In genomic region chr10:19848226-19848950, GRCh38 we compare ENCODE assay signal across 28 cellular contexts. TPM values are rescaled to one million over a fixed set of nuclear protein-coding genes. Genes with fewer than 3 reads are reported as not detected.
DNase-seq lines count a peak whose midpoint lies in the region; ATAC-seq and TF ChIP-seq lines count a peak whose summit lies in the region.
"Had no signal": no experiment of that assay in that cellular context is flagged by ENCODE, and none has a peak within 500 bp of the region (broad histone marks: within the 10 kb centered on the region; RNA-seq: fewer than 3 reads in every experiment).

No MANE protein-coding gene starts in this region.

- no peak overlapping the region for H3K4ac ChIP-seq in mesendoderm (ENCODE audit: low read depth, low read length)

- no peaks in the 10 kb centered on the region for H3K9me2 ChIP-seq in GM23338 (ENCODE audit: insufficient read depth)

- H4K8ac ChIP-seq in mesendoderm (ENCODE audit: low read depth, low read length) = no peak overlapping the region

- H3K4me1 ChIP-seq in GM23338 (ENCODE audit: insufficient read depth) (peaks cover 28% of the 10 kb centered on the region), Caco-2 (no peaks in the 10 kb centered on the region), mesendoderm (ENCODE audit: control insufficient read depth, low read depth, low read length) (peaks cover 4% of the 10 kb centered on the region)
- H3K4me1 ChIP-seq: SJCRH30 had no signal

- no peak overlapping the region for H4K5ac ChIP-seq in mesendoderm (ENCODE audit: low read length)

- H3K18ac ChIP-seq in mesendoderm (ENCODE audit: low read length) = no peak overlapping the region

- H3K36me3 Mint-ChIP-seq in GM23338 (ENCODE audit: low read depth) (peaks cover 5% of the 10 kb centered on the region; the same call in 2 of the 3 replicates), osteocyte (ENCODE audit: unreplicated experiment) (no peaks in the 10 kb centered on the region), Caco-2 (ENCODE audit: insufficient read depth, unreplicated experiment) (no peaks in the 10 kb centered on the region)

- no peak overlapping the region for H2BK5ac ChIP-seq in mesendoderm (ENCODE audit: low read length)

- no peak overlapping the region for H2BK15ac ChIP-seq in mesendoderm (replicated peaks; ENCODE audit: low read depth)

- H3K9me3 ChIP-seq in Caco-2 = no peaks in the 10 kb centered on the region
- H3K9me3 ChIP-seq: SJCRH30 had no signal

- H3K4me1 Mint-ChIP-seq in GM23338 (peaks cover 51% of the 10 kb centered on the region), osteocyte (ENCODE audit: unreplicated experiment) (peaks cover 24% of the 10 kb centered on the region), Caco-2 (ENCODE audit: low read depth, unreplicated experiment) (no peaks in the 10 kb centered on the region)

- H3K27ac Mint-ChIP-seq in GM23338 = no peak overlapping the region
- H3K27ac Mint-ChIP-seq in osteocyte (ENCODE audit: unreplicated experiment) = peak overlapping the region; percentile 41
- no peak overlapping the region for H3K27ac Mint-ChIP-seq in Caco-2 (ENCODE audit: unreplicated experiment)
- H3K27ac Mint-ChIP-seq: CD4-positive, alpha-beta T cell had no signal

- H3K4me3 ChIP-seq in GM23338 = no peak overlapping the region
- no peak overlapping the region for H3K4me3 ChIP-seq in Caco-2 (ENCODE audit: low read depth, low read length)
- H3K4me3 ChIP-seq in mesendoderm (ENCODE audit: low read length) = no peak overlapping the region
- H3K4me3 ChIP-seq: BLaER1 treated with 17β-estradiol and CSF1 and Interleukin-3, amounts not matched to agents 10 nM and 100 nM; SJCRH30 had no signal

- no peak for TF ChIP-seq CTCF in GM23338 (conservative IDR thresholded peaks at IDR 0.05; ENCODE audit: low read depth in 2 of 2)
- TF ChIP-seq CTCF in osteocyte (IDR thresholded peaks at IDR 0.05) = no peak
- no peak for TF ChIP-seq CTCF in Caco-2 (IDR thresholded peaks at IDR 0.05; ENCODE audit: insufficient read depth in 1 of 2, low read depth in 1 of 2, low read length in 1 of 2, severe bottlenecking in 1 of 2, unreplicated experiment in 1 of 2)

- no peaks in the 10 kb centered on the region for H3F3A ChIP-seq in GM23338 (replicated peaks; ENCODE audit: low read depth)

- CTCF ChIA-PET in Caco-2 (lab: Charles Lee) = no interaction called here

- H3K4me2 ChIP-seq in GM23338 (no peak overlapping the region), mesendoderm (ENCODE audit: low read length) (no peak overlapping the region)
- H3K4me2 ChIP-seq: BLaER1 treated with 17β-estradiol and CSF1 and Interleukin-3, amounts not matched to agents 10 nM and 100 nM had no signal

- H3K4me3 Mint-ChIP-seq in GM23338 (no peak overlapping the region), osteocyte (ENCODE audit: unreplicated experiment) (no peak overlapping the region), Caco-2 (ENCODE audit: unreplicated experiment) (no peak overlapping the region)
- H3K4me3 Mint-ChIP-seq: CD4-positive, alpha-beta T cell had no signal

- H3K9ac ChIP-seq in mesendoderm (ENCODE audit: low read length) = no peak overlapping the region
- H3K9ac ChIP-seq: BLaER1 treated with 17β-estradiol and CSF1 and Interleukin-3, amounts not matched to agents 10 nM and 100 nM had no signal

- no peak overlapping the region for H2AFZ ChIP-seq in GM23338

- H3K27me3 Mint-ChIP-seq in GM23338 (ENCODE audit: insufficient read depth, low read depth, poor library complexity) (no peaks in the 10 kb centered on the region), osteocyte (ENCODE audit: unreplicated experiment) (no peaks in the 10 kb centered on the region), Caco-2 (ENCODE audit: insufficient read depth, unreplicated experiment) (peaks cover 3% of the 10 kb centered on the region)
- H3K27me3 Mint-ChIP-seq: CD4-positive, alpha-beta T cell had no signal

- ATAC-seq in GM23338 = peak; percentile 61
- ATAC-seq: HCT116, HepG2, PC-3, Right ventricle myocardium inferior had no signal

- intact Hi-C loops in Caco-2 (cut with micrococcal nuclease; ENCODE audit: unreplicated experiment) = no loop called here

- no peak overlapping the region for H3K56ac ChIP-seq in mesendoderm (ENCODE audit: low read length)

- no peaks in the 10 kb centered on the region; the same call in 2 of the 3 replicates for H3K9me3 Mint-ChIP-seq in GM23338
- H3K9me3 Mint-ChIP-seq in osteocyte (ENCODE audit: unreplicated experiment) = no peaks in the 10 kb centered on the region
- no peaks in the 10 kb centered on the region for H3K9me3 Mint-ChIP-seq in Caco-2 (ENCODE audit: unreplicated experiment)

- no peak overlapping the region for H2BK120ac ChIP-seq in mesendoderm (ENCODE audit: low read depth, low read length)

- no peak overlapping the region for H2AK5ac ChIP-seq in mesendoderm (ENCODE audit: low read length)

- H3K36me3 ChIP-seq in GM23338 (ENCODE audit: insufficient read depth) = no peaks in the 10 kb centered on the region
- no peaks in the 10 kb centered on the region for H3K36me3 ChIP-seq in Caco-2 (ENCODE audit: control insufficient read depth, insufficient read depth, low read length)
- H3K36me3 ChIP-seq in mesendoderm (ENCODE audit: control insufficient read depth, insufficient read depth, low read length) = no peaks in the 10 kb centered on the region
- H3K36me3 ChIP-seq: SJCRH30 had no signal

- peaks cover 78% of the 10 kb centered on the region for H3K79me2 ChIP-seq in GM23338 (replicated peaks; ENCODE audit: insufficient read depth)
- peaks cover 10% of the 10 kb centered on the region for H3K79me2 ChIP-seq in mesendoderm (ENCODE audit: control insufficient read depth, insufficient read depth, low read length)

- peaks cover 9% of the 10 kb centered on the region for H3K79me1 ChIP-seq in mesendoderm (ENCODE audit: low read length)

- H3K23ac ChIP-seq in mesendoderm (ENCODE audit: low read length) = no peak overlapping the region

- H4K20me1 ChIP-seq in GM23338 (replicated peaks; ENCODE audit: insufficient read depth) = no peaks in the 10 kb centered on the region

- no TSS peak for BruUV-seq in Caco-2 (replicated peaks; lab: Mats Ljungman, UMichigan)

- no CpG with 5 or more reads among the region's 6 CpGs for WGBS in mesendoderm (ENCODE audit: extremely low coverage, insufficient coverage, low lambda C conversion rate)

- H3K27me3 ChIP-seq in GM23338 (ENCODE audit: insufficient read depth) (no peaks in the 10 kb centered on the region), Caco-2 (replicated peaks; ENCODE audit: control insufficient read depth, insufficient read depth, low read length) (no peaks in the 10 kb centered on the region), mesendoderm (ENCODE audit: insufficient read depth, low read length, poor library complexity) (no peaks in the 10 kb centered on the region)
- H3K27me3 ChIP-seq: BLaER1 treated with 17β-estradiol and CSF1 and Interleukin-3, amounts not matched to agents 10 nM and 100 nM; SJCRH30 had no signal

- DNase-seq in GM23338 (ENCODE audit: low spot score) (peak; percentile 32), amniotic epithelial cell (ENCODE audit: low read depth) (peak; percentile 41), fibroblast of peridontal ligament (ENCODE audit: extremely low read depth) (peak; percentile 2), osteocyte (ENCODE audit: extremely low spot score, unreplicated experiment) (no peak), NAMALWA (ENCODE audit: low spot score) (no peak), Caco-2 (no peak), T-helper 9 cell (no peak), mesendoderm (no peak)
- DNase-seq: AML-193; CD4-positive, alpha-beta T cell; COR-L47; GOT3; Karpas-422; NCI-H1105; NCI-H1436 treated with DMSO at 0.1 percent for 48 hours; NCI-H1930; NCI-H2107; NCI-H446; NCI-H524 treated with DMSO at 0.1 percent for 48 hours; NCI-H82; NK-92 treated with Interleukin-12 subunit alpha and Interleukin-12 subunit beta, amount 100 ng/mL, for 24 hours; PC-3; SJCRH30 had no signal

- H3K27ac ChIP-seq in GM23338 (ENCODE audit: low read depth) = peak overlapping the region; percentile 7; the same call in 1 of the 2 replicates
- H3K27ac ChIP-seq in mesendoderm (ENCODE audit: low read depth, low read length) = no peak overlapping the region
- H3K27ac ChIP-seq: BLaER1 treated with 17β-estradiol and CSF1 and Interleukin-3, amounts not matched to agents 10 nM and 100 nM; HL-60; SJCRH30 had no signal

- POLR2A ChIA-PET in Caco-2 (lab: Charles Lee) = no interaction called here

TF ChIP-seq in GM23338, 12 proteins besides CTCF, POLR2A, EP300 and RAD21:
- TF ChIP-seq ETS1 (IDR thresholded peaks at IDR 0.05) = no peak

RNA-seq across cellular contexts. Expression of gene PLXDC2, which starts 32.2 kb away (rescaled TPM):
- total RNA-seq in GM23338 (2014; rRNA removed; shearing (Covaris generic)) = 18.8 and 19.4 TPM in 2 replicates
- polyA plus RNA-seq in GM23338 (2016; fragmentation: Nextera tagmentation; extraction: Ambion mirVana) = 12.6 and 13.5 TPM in 2 replicates
- total RNA-seq in osteocyte = 33.2 and 36.4 TPM in 2 replicates
- total RNA-seq in Caco-2 (2022) = 0.54 and 1.2 TPM in 2 replicates
- polyA plus RNA-seq in mesendoderm (2013, experiment 1 of 2) = 14.9 TPM
- polyA plus RNA-seq in mesendoderm (2013, experiment 2 of 2) = 15.6 TPM
- total RNA-seq: PC-3 had no signal

Comparison
In these comparisons a context has a peak if more than half of its experiments do, and no peak if none do; other contexts are left out.
1. DNase-seq: peak in GM23338 (single experiment), amniotic epithelial cell (single experiment) and fibroblast of peridontal ligament (single experiment); none in osteocyte (single experiment), NAMALWA (single experiment), Caco-2 (0 of 2), T-helper 9 cell (single experiment) and mesendoderm (single experiment).